In genomic region chr12:27571463-27571862, GRCh38 we compare ENCODE assay signal across 1 cellular context.
TF ChIP-seq lines count a peak whose summit lies in the region.

No MANE protein-coding gene starts in this region.

TF ChIP-seq in SK-N-SH, 30 proteins besides CTCF, POLR2A, EP300 and RAD21 (continued from another document):
- TF ChIP-seq FOSL2 (IDR thresholded peaks at IDR 0.05; ENCODE audit: borderline replicate concordance, low read depth), result peak; percentile 24; the same call in 1 of the 2 replicates
